1 cellular context compared by ENCODE assay signal in genomic region chr3:142236173-142236572, GRCh38.
TF ChIP-seq lines count a peak whose summit lies in the region.

No MANE protein-coding gene starts in this region.

TF ChIP-seq in HepG2, 621 proteins besides CTCF, POLR2A, EP300 and RAD21:
- TF ChIP-seq ZUFSP (CRISPR knock-in tag; IDR thresholded peaks at IDR 0.05; ENCODE audit: borderline replicate concordance) (no peak), ZNF770 (CRISPR knock-in tag; IDR thresholded peaks at IDR 0.05) (0 out of 2 replicates have a peak, but pooled peaks have one; percentile 32)
